2 cellular contexts compared by ENCODE assay signal in the genomic region with DNA sequence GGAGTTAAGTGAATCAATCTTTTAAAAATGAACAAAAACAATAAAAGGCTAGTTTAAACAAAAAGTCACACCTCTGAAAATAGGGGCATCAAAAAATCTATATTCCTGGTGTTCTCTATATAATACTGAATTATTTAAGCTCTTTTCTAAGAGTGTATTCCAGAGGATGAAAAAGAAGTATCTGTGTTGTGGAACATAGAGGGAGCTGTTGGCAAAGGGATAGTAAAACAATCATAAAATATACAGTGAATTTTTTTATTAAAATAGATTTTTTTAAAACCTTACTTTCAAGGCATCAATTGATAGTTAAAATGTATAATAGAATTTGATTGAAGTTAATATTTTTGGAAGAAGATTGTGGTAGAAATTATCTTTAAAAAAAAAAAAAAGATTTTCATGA.
TF ChIP-seq lines count a peak whose summit lies in the region.

No MANE protein-coding gene starts in this region.

TF ChIP-seq in liver, 16 proteins besides CTCF, POLR2A, EP300 and RAD21 (continued from another document):
- no peak for TF ChIP-seq REST (IDR thresholded peaks at IDR 0.05)
- TF ChIP-seq HNF4A (conservative IDR thresholded peaks at IDR 0.05): no peak
- TF ChIP-seq NR2F2 (IDR thresholded peaks at IDR 0.05): no peak
- TF ChIP-seq ATF3 (IDR thresholded peaks at IDR 0.05): no peak

TF ChIP-seq in GM12878, 131 proteins besides CTCF, POLR2A, EP300 and RAD21 (continued from another document):
- TF ChIP-seq SKIL (IDR thresholded peaks at IDR 0.05; ENCODE audit: low read depth, poor library complexity, severe bottlenecking) (no peak), KDM1A (IDR thresholded peaks at IDR 0.05; ENCODE audit: borderline replicate concordance) (no peak), MAX (IDR thresholded peaks at IDR 0.05; ENCODE audit: low read depth, low read length) (no peak), RAD51 (IDR thresholded peaks at IDR 0.05) (no peak), SIN3A (IDR thresholded peaks at IDR 0.05; ENCODE audit: low read depth, low read length) (no peak), RB1 (IDR thresholded peaks at IDR 0.05; ENCODE audit: borderline replicate concordance) (no peak), RCOR1 (conservative IDR thresholded peaks at IDR 0.05; ENCODE audit: low read depth, low read length) (no peak), E2F8 (IDR thresholded peaks at IDR 0.05; ENCODE audit: low read depth, partially characterized antibody) (no peak), RUNX3 (IDR thresholded peaks at IDR 0.05; ENCODE audit: low read length) (no peak), EGR1 (IDR thresholded peaks at IDR 0.05; ENCODE audit: borderline replicate concordance in 1 of 2, low read depth in 2 of 2, low read length in 2 of 2) (no peak)
- TF ChIP-seq, protein P1, sequence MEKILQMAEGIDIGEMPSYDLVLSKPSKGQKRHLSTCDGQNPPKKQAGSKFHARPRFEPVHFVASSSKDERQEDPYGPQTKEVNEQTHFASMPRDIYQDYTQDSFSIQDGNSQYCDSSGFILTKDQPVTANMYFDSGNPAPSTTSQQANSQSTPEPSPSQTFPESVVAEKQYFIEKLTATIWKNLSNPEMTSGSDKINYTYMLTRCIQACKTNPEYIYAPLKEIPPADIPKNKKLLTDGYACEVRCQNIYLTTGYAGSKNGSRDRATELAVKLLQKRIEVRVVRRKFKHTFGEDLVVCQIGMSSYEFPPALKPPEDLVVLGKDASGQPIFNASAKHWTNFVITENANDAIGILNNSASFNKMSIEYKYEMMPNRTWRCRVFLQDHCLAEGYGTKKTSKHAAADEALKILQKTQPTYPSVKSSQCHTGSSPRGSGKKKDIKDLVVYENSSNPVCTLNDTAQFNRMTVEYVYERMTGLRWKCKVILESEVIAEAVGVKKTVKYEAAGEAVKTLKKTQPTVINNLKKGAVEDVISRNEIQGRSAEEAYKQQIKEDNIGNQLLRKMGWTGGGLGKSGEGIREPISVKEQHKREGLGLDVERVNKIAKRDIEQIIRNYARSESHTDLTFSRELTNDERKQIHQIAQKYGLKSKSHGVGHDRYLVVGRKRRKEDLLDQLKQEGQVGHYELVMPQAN (conservative IDR thresholded peaks at IDR 0.05): no peak
TF ChIP-seq in GM12878: peak in this region for 0.
